33 cellular contexts compared by ENCODE assay signal in the genomic region with DNA sequence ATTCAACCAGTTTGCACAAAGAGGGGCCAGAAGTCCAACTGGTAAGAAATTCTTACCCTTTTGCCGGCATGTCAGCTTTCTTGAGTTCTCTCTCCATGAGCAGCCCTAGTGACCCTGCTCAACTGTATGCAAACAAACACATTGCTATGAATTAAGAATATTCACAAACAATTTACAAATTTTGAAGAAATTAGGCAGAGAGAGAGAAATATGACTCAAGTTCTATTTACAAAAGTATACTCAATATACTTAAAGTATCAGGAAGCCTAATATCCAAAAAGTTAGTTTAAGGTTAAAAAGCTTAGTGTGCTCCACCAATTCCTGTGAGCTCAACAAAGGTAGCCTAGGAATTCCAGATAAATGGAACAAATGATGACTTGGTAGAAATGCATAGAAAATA. TPM values are rescaled to one million over a fixed set of nuclear protein-coding genes. Genes with fewer than 3 reads are reported as not detected.
A peak's percentile ranks its signal among the peaks of the same experiment; 100 is the strongest.
DNase-seq lines count a peak whose midpoint lies in the region; ATAC-seq and TF ChIP-seq lines count a peak whose summit lies in the region.
"Had no signal": no experiment of that assay in that cellular context is flagged by ENCODE, and none has a peak within 500 bp of the region (broad histone marks: within the 10 kb centered on the region; RNA-seq: fewer than 3 reads in every experiment).

No MANE protein-coding gene starts in this region.

- POLR2A ChIA-PET in HEK293 (lab: Yijun Ruan, JAX) (no interaction called here), OCI-LY7 (lab: Charles Lee) (interaction anchor here (0.5 kb wide), 1 partner anchor 19 kb away, joined by 4 read pairs; no protein-coding TSS in a partner anchor)

- H3K4me3 ChIP-seq in HEK293 (ENCODE audit: low read depth, low read length) = no peak overlapping the region
- H3K4me3 ChIP-seq in OCI-LY7 (ENCODE audit: low read depth, low read length, poor library complexity, severe bottlenecking) = no peak overlapping the region
- no peak overlapping the region for H3K4me3 ChIP-seq in GM23338
- H3K4me3 ChIP-seq: A549; BLaER1; BLaER1 treated with 17β-estradiol and CSF1 and Interleukin-3, amounts not matched to agents 10 nM and 100 nM had no signal

- H4K20me1 ChIP-seq in OCI-LY7 (ENCODE audit: insufficient read depth, low read length) = no peaks in the 10 kb centered on the region
- no peaks in the 10 kb centered on the region for H4K20me1 ChIP-seq in GM23338 (replicated peaks; ENCODE audit: insufficient read depth)
- H4K20me1 ChIP-seq: BLaER1; BLaER1 treated with 17β-estradiol and CSF1 and Interleukin-3, amounts not matched to agents 10 nM and 100 nM had no signal

- intact Hi-C loops in activated CD4-positive, alpha-beta T cell treated with anti-CD3 and anti-CD28 coated beads, Interleukin-2, amount 10 ng/mL, durations not matched to agents 24 days and 14 days (cut with micrococcal nuclease) = no loop called here
- intact Hi-C loops in OCI-LY7 (cut with micrococcal nuclease; ENCODE audit: unreplicated experiment) = no loop called here

- no peaks in the 10 kb centered on the region for H3F3A ChIP-seq in GM23338 (replicated peaks; ENCODE audit: low read depth)

- BruUV-seq in OCI-LY7 (replicated peaks; lab: Mats Ljungman, UMichigan) = no TSS peak

- H3K4me3 Mint-ChIP-seq in activated CD4-positive, alpha-beta T cell treated with anti-CD3 and anti-CD28 coated beads, Interleukin-2, amount 10 ng/mL, durations not matched to agents 24 days and 14 days = no peak overlapping the region
- no peak overlapping the region for H3K4me3 Mint-ChIP-seq in GM23338
- H3K4me3 Mint-ChIP-seq: B cell; CD14-positive monocyte; CD4-positive, alpha-beta memory T cell; CD4-positive, alpha-beta T cell; CD4-positive, CD25-positive, alpha-beta regulatory T cell; CD8-positive, alpha-beta memory T cell; CD8-positive, alpha-beta T cell had no signal

- peaks cover 3% of the 10 kb centered on the region for H3K27me3 Mint-ChIP-seq in activated CD4-positive, alpha-beta T cell treated with anti-CD3 and anti-CD28 coated beads, Interleukin-2, amount 10 ng/mL, durations not matched to agents 24 days and 14 days
- H3K27me3 Mint-ChIP-seq in GM23338 (ENCODE audit: insufficient read depth, low read depth, poor library complexity) = no peaks in the 10 kb centered on the region

- H3K4me1 ChIP-seq in HEK293 (ENCODE audit: control insufficient read depth, insufficient read depth, low read length) (no peaks in the 10 kb centered on the region), OCI-LY7 (ENCODE audit: insufficient read depth, low read length, poor library complexity, severe bottlenecking) (no peaks in the 10 kb centered on the region), GM23338 (ENCODE audit: insufficient read depth) (peaks cover 16% of the 10 kb centered on the region)
- H3K4me1 ChIP-seq: BE2C; BLaER1; BLaER1 treated with 17β-estradiol and CSF1 and Interleukin-3, amounts not matched to agents 10 nM and 100 nM had no signal

- no peak overlapping the region for H2AFZ ChIP-seq in OCI-LY7 (ENCODE audit: low read length)
- no peak overlapping the region for H2AFZ ChIP-seq in GM23338

- H3K9me3 ChIP-seq in HEK293 (ENCODE audit: control insufficient read depth, insufficient read depth, low read depth, low read length) = no peaks in the 10 kb centered on the region
- H3K9me3 ChIP-seq in OCI-LY7 (ENCODE audit: low read length) = no peaks in the 10 kb centered on the region
- H3K9me3 ChIP-seq: A549, Caco-2 had no signal

- peaks cover 17% of the 10 kb centered on the region for H3K9me3 Mint-ChIP-seq in activated CD4-positive, alpha-beta T cell treated with anti-CD3 and anti-CD28 coated beads, Interleukin-2, amount 10 ng/mL, durations not matched to agents 24 days and 14 days
- H3K9me3 Mint-ChIP-seq in GM23338 = peaks cover 34% of the 10 kb centered on the region; the same call in 2 of the 3 replicates

- DNase-seq in activated CD4-positive, alpha-beta T cell treated with anti-CD3 and anti-CD28 coated beads, Interleukin-2, amount 10 ng/mL, durations not matched to agents 24 days and 14 days = peak; percentile 21
- DNase-seq in activated CD4-positive, alpha-beta T cell treated with anti-CD3 and anti-CD28 coated beads, Interleukin-2, amount 50 U/mL, for 1 hour = no peak
- peak; percentile 1 for DNase-seq in OCI-LY7 (ENCODE audit: low spot score)
- DNase-seq in NCI-H524 treated with DMSO at 0.1 percent for 48 hours (lab: John Stamatoyannopoulos, UW) = no peak
- DNase-seq in GM23338 (ENCODE audit: low spot score) = no peak
- DNase-seq: 8988T; ACHN; AML-193; BE2C; C1 segment of cervical spinal cord; Caco-2; Calu3; CD4-positive, alpha-beta memory T cell; CD4-positive, alpha-beta T cell; CD4-positive, CD25-positive, alpha-beta regulatory T cell; CD8-positive, alpha-beta memory T cell; CD8-positive, alpha-beta T cell; COR-L47; DMS 273 treated with DMSO at 0.1 percent for 48 hours; DMS153; DMS53; DMS79; DMS79 treated with DMSO at 0.1 percent for 48 hours; DND-41; EL had no signal

- no peaks in the 10 kb centered on the region for H3K36me3 Mint-ChIP-seq in activated CD4-positive, alpha-beta T cell treated with anti-CD3 and anti-CD28 coated beads, Interleukin-2, amount 10 ng/mL, durations not matched to agents 24 days and 14 days (ENCODE audit: low read depth)
- H3K36me3 Mint-ChIP-seq in GM23338 (ENCODE audit: low read depth) = peaks cover 15% of the 10 kb centered on the region; the same call in 2 of the 3 replicates
- H3K36me3 Mint-ChIP-seq: CD14-positive monocyte; CD8-positive, alpha-beta memory T cell; CD8-positive, alpha-beta T cell had no signal

- no peak overlapping the region for H3K27ac Mint-ChIP-seq in activated CD4-positive, alpha-beta T cell treated with anti-CD3 and anti-CD28 coated beads, Interleukin-2, amount 10 ng/mL, durations not matched to agents 24 days and 14 days
- H3K27ac Mint-ChIP-seq in GM23338 = no peak overlapping the region
- H3K27ac Mint-ChIP-seq: B cell; CD14-positive monocyte; CD4-positive, alpha-beta T cell; CD4-positive, CD25-positive, alpha-beta regulatory T cell; CD8-positive, alpha-beta memory T cell; CD8-positive, alpha-beta T cell had no signal

- H3K36me3 ChIP-seq in HEK293 (ENCODE audit: control insufficient read depth in 2 of 2, insufficient read depth in 1 of 2, low read length in 2 of 2) = no peaks in the 10 kb centered on the region
- no peaks in the 10 kb centered on the region for H3K36me3 ChIP-seq in OCI-LY7 (ENCODE audit: insufficient read depth, low read length)
- no peaks in the 10 kb centered on the region for H3K36me3 ChIP-seq in GM23338 (ENCODE audit: insufficient read depth)
- H3K36me3 ChIP-seq: BE2C; BLaER1; BLaER1 treated with 17β-estradiol and CSF1 and Interleukin-3, amounts not matched to agents 10 nM and 100 nM had no signal

- CTCF ChIA-PET in HEK293 (lab: Yijun Ruan, JAX) (interaction anchor here (0.9 to 1.1 kb wide), 2 partner anchors 13 to 14 kb away, joined by 3 to 5 read pairs; no protein-coding TSS in a partner anchor), OCI-LY7 (lab: Charles Lee; ENCODE audit: unreplicated experiment) (no interaction called here)

- ATAC-seq in GM23338 = no peak
- ATAC-seq: A549; CD8-positive, alpha-beta T cell had no signal

- H3K9me2 ChIP-seq in OCI-LY7 (ENCODE audit: insufficient read depth, low read length) = no peaks in the 10 kb centered on the region
- H3K9me2 ChIP-seq in GM23338 (ENCODE audit: insufficient read depth) = no peaks in the 10 kb centered on the region; the same call in 1 of the 2 replicates

- TF ChIP-seq CTCF in HEK293 (tag by site-specific recombination; IDR thresholded peaks at IDR 0.05) (no peak), OCI-LY7 (conservative IDR thresholded peaks at IDR 0.05; ENCODE audit: low read length) (no peak), GM23338 (conservative IDR thresholded peaks at IDR 0.05; ENCODE audit: low read depth in 2 of 2) (no peak)

- H3K4me2 ChIP-seq in OCI-LY7 (ENCODE audit: low read length) (no peak overlapping the region), GM23338 (no peak overlapping the region)
- H3K4me2 ChIP-seq: A549; BLaER1; BLaER1 treated with 17β-estradiol and CSF1 and Interleukin-3, amounts not matched to agents 10 nM and 100 nM had no signal

- H3K27ac ChIP-seq in HEK293 (ENCODE audit: extremely low read depth, low read depth, low read length) (no peak overlapping the region), OCI-LY7 (ENCODE audit: low read depth, low read length, poor library complexity, severe bottlenecking) (no peak overlapping the region), GM23338 (ENCODE audit: low read depth) (no peak overlapping the region)
- H3K27ac ChIP-seq: 22Rv1; A549; BLaER1; BLaER1 treated with 17β-estradiol and CSF1 and Interleukin-3, amounts not matched to agents 10 nM and 100 nM; C4-2B had no signal

- no peaks in the 10 kb centered on the region for H3K27me3 ChIP-seq in GM23338 (ENCODE audit: insufficient read depth)
- H3K27me3 ChIP-seq: BE2C; BLaER1; BLaER1 treated with 17β-estradiol and CSF1 and Interleukin-3, amounts not matched to agents 10 nM and 100 nM had no signal

- H3K79me2 ChIP-seq in OCI-LY7 (ENCODE audit: insufficient read depth, low read depth, low read length) (no peaks in the 10 kb centered on the region), GM23338 (replicated peaks; ENCODE audit: insufficient read depth) (no peaks in the 10 kb centered on the region)

- H3K4me1 Mint-ChIP-seq in activated CD4-positive, alpha-beta T cell treated with anti-CD3 and anti-CD28 coated beads, Interleukin-2, amount 10 ng/mL, durations not matched to agents 24 days and 14 days = peaks cover 3% of the 10 kb centered on the region
- peaks cover 8% of the 10 kb centered on the region; the same call in 2 of the 3 replicates for H3K4me1 Mint-ChIP-seq in GM23338

TF ChIP-seq in HEK293, 187 proteins besides CTCF, POLR2A, EP300 and RAD21:
- no peak for TF ChIP-seq ZNF112 (tag by site-specific recombination; IDR thresholded peaks at IDR 0.05)
- TF ChIP-seq SETDB1 (IDR thresholded peaks at IDR 0.05; ENCODE audit: insufficient read length, low read length) = peak; percentile 87

RNA-seq across cellular contexts. Expression of a gene that starts 3.5 kb away (rescaled TPM):
- 2.1 and 2.4 TPM in 2 replicates for total RNA-seq in activated CD4-positive, alpha-beta T cell treated with anti-CD3 and anti-CD28 coated beads, Interleukin-2, amount 10 ng/mL, durations not matched to agents 24 days and 14 days
- 0.15 TPM in 1 of 2 replicates, not detected in the other for total RNA-seq in OCI-LY7 (2014; rRNA removed; shearing (Covaris generic))
- 1.1 and 1.3 TPM in 2 replicates for total RNA-seq in OCI-LY7 (2022)
- 5.1 and 6.0 TPM in 2 replicates for total RNA-seq in GM23338 (2014; rRNA removed; shearing (Covaris generic))
- 1.7 and 2.5 TPM in 2 replicates for polyA plus RNA-seq in GM23338 (2016; fragmentation: Nextera tagmentation; extraction: Ambion mirVana)

Comparison
In these comparisons a context has a peak if more than half of its experiments do, and no peak if none do; other contexts are left out.
1. DNase-seq: peak in activated CD4-positive, alpha-beta T cell treated with anti-CD3 and anti-CD28 coated beads, Interleukin-2, amount 10 ng/mL, durations not matched to agents 24 days and 14 days (single experiment) and OCI-LY7 (single experiment); none in activated CD4-positive, alpha-beta T cell treated with anti-CD3 and anti-CD28 coated beads, Interleukin-2, amount 50 U/mL, for 1 hour (single experiment), NCI-H524 treated with DMSO at 0.1 percent for 48 hours (single experiment) and GM23338 (single experiment).